ENCODE assay signal across 9 cellular contexts in genomic region chr17:15233022-15233805, GRCh38. TPM values are rescaled to one million over a fixed set of nuclear protein-coding genes. Genes with fewer than 3 reads are reported as not detected.
DNase-seq lines count a peak whose midpoint lies in the region; ATAC-seq, FAIRE-seq and TF ChIP-seq lines count a peak whose summit lies in the region.
"Had no signal": no experiment of that assay in that cellular context is flagged by ENCODE, and none has a peak within 500 bp of the region (broad histone marks: within the 10 kb centered on the region; RNA-seq: fewer than 3 reads in every experiment).

No MANE protein-coding gene starts in this region.

- WGBS in K562 (ENCODE audit: insufficient coverage, low coverage, missing lambda C conversion rate), result 46% methylated on average over 4 of the region's 4 CpGs
- 69 to 80% (median 75%) methylated on average over 4 of the region's 4 CpGs for WGBS in ovary, 3 donors

- no peaks in the 10 kb centered on the region for H3K27me3 ChIP-seq in K562 (ENCODE audit: control insufficient read depth in 2 of 2, insufficient read depth in 2 of 2, low read length in 2 of 2)
- no peaks in the 10 kb centered on the region for H3K27me3 ChIP-seq in lower lobe of right lung (ENCODE audit: low read depth)
- no peaks in the 10 kb centered on the region for H3K27me3 ChIP-seq in ovary
- H3K27me3 ChIP-seq in CD8-positive, alpha-beta T cell (ENCODE audit: insufficient read depth, low read length), result no peaks in the 10 kb centered on the region

- POLR2A ChIA-PET in K562 (lab: Yijun Ruan, JAX), result no interaction called here
- POLR2A ChIA-PET in CD8-positive, alpha-beta T cell (lab: Charles Lee), result no interaction called here

- H3K27me3 Mint-ChIP-seq in CD8-positive, alpha-beta T cell (ENCODE audit: low read depth), result peaks cover 2% of the 10 kb centered on the region

- H3K27ac ChIP-seq in C4-2B (no peak overlapping the region), K562 (ENCODE audit: extremely low read depth, low read depth, low read length) (no peak overlapping the region), lower lobe of right lung (no peak overlapping the region), ovary (no peak overlapping the region)
- H3K27ac ChIP-seq in CD8-positive, alpha-beta T cell (ENCODE audit: low read depth, low read length), result no peak overlapping the region

- peak; percentile 36 for TF ChIP-seq CTCF in C4-2B (conservative IDR thresholded peaks at IDR 0.05)
- peak; percentile 53 to 59 (median 58); a peak in 5 of 6 replicates for TF ChIP-seq CTCF in K562 (IDR thresholded peaks at IDR 0.05 in 2 of 3, conservative IDR thresholded peaks at IDR 0.05 in 1 of 3; ENCODE audit: insufficient read depth in 2 of 3, low read depth in 1 of 3, low read length in 3 of 3)
- TF ChIP-seq CTCF in lower lobe of right lung (IDR thresholded peaks at IDR 0.05), result no peak
- TF ChIP-seq CTCF in D721Med (IDR thresholded peaks at IDR 0.05; ENCODE audit: insufficient read depth, missing control alignments), result no peak
- TF ChIP-seq CTCF in ovary (IDR thresholded peaks at IDR 0.05), result no peak
- no peak for TF ChIP-seq CTCF in CD8-positive, alpha-beta T cell (IDR thresholded peaks at IDR 0.05)

- TF ChIP-seq EP300 in K562 (IDR thresholded peaks at IDR 0.05; ENCODE audit: low read length) (no peak), ovary (IDR thresholded peaks at IDR 0.05) (no peak)

- H3K9ac ChIP-seq in K562 (ENCODE audit: insufficient read depth in 1 of 2, low read depth in 2 of 2, low read length in 2 of 2), result no peak overlapping the region

- peaks cover 4 to 56% of the 10 kb centered on the region in 2 experiments; a peak in 4 of 5 replicates for H3K4me1 ChIP-seq in K562 (replicated peaks in 1 of 2; ENCODE audit: control insufficient read depth in 2 of 2, insufficient read depth in 2 of 2, low read length in 2 of 2)
- peaks cover 50% of the 10 kb centered on the region for H3K4me1 ChIP-seq in lower lobe of right lung
- H3K4me1 ChIP-seq in ovary (ENCODE audit: insufficient read depth), result peaks cover 5% of the 10 kb centered on the region
- peaks cover 6% of the 10 kb centered on the region for H3K4me1 ChIP-seq in CD8-positive, alpha-beta T cell (ENCODE audit: insufficient read depth, low read length)

- CTCF ChIA-PET in K562 (lab: Yijun Ruan, JAX; ENCODE audit: low intra/inter-chr PET ratio), result no interaction called here
- CTCF ChIA-PET in CD8-positive, alpha-beta T cell (lab: Charles Lee), result no interaction called here

- no TSS peak for BruUV-seq in K562 (replicated peaks; lab: Mats Ljungman, UMichigan)

- no peak overlapping the region for H3K4me2 ChIP-seq in K562 (ENCODE audit: insufficient read depth, low read length)

- H3K9me3 ChIP-seq in K562 (replicated peaks; ENCODE audit: control insufficient read depth, insufficient read depth, low read depth, low read length) (no peaks in the 10 kb centered on the region), lower lobe of right lung (no peaks in the 10 kb centered on the region), ovary (no peaks in the 10 kb centered on the region)
- H3K9me3 ChIP-seq in CD8-positive, alpha-beta T cell (ENCODE audit: low read length), result no peaks in the 10 kb centered on the region

- H4K20me1 ChIP-seq in K562 (replicated peaks; ENCODE audit: control insufficient read depth, insufficient read depth, low read length), result no peaks in the 10 kb centered on the region

- peak; percentile 57 to 68 for TF ChIP-seq RAD21 in K562 (CRISPR knock-in tag; conservative IDR thresholded peaks at IDR 0.05 in 1 of 2, IDR thresholded peaks at IDR 0.05 in 1 of 2)

- peak; percentile 82 for ATAC-seq in K562
- peak; percentile 41 to 42 for ATAC-seq in lower lobe of right lung
- ATAC-seq in CD8-positive, alpha-beta T cell, result no peak

- peaks cover 7% of the 10 kb centered on the region for H3K4me1 Mint-ChIP-seq in CD8-positive, alpha-beta T cell (ENCODE audit: low read depth)

- H3K9me3 Mint-ChIP-seq in CD8-positive, alpha-beta T cell, result no peaks in the 10 kb centered on the region
- H3K9me3 Mint-ChIP-seq: neural crest cell had no signal

- H2AFZ ChIP-seq in K562 (ENCODE audit: low read depth, low read length), result no peak overlapping the region

- H3K4me3 ChIP-seq in Jurkat, Clone E6-1 (ENCODE audit: low read length), result no peak overlapping the region
- no peak overlapping the region for H3K4me3 ChIP-seq in K562
- H3K4me3 ChIP-seq in lower lobe of right lung, result no peak overlapping the region
- no peak overlapping the region for H3K4me3 ChIP-seq in ovary
- no peak overlapping the region for H3K4me3 ChIP-seq in CD8-positive, alpha-beta T cell (ENCODE audit: low read depth, low read length)

- no peak overlapping the region for H3K4me3 Mint-ChIP-seq in CD8-positive, alpha-beta T cell
- H3K4me3 Mint-ChIP-seq: neural crest cell had no signal

- H3K9me1 ChIP-seq in K562 (ENCODE audit: control insufficient read depth, insufficient read depth, low read length), result no peaks in the 10 kb centered on the region

- in situ Hi-C loops in K562 (cut with MboI), result no loop called here

- H3K36me3 ChIP-seq in K562 (ENCODE audit: control insufficient read depth, insufficient read depth, low read length) (peaks cover 11% of the 10 kb centered on the region; the same call in 2 of the 3 replicates), lower lobe of right lung (peaks cover 90% of the 10 kb centered on the region), ovary (no peaks in the 10 kb centered on the region)
- H3K36me3 ChIP-seq in CD8-positive, alpha-beta T cell (ENCODE audit: insufficient read depth, low read length), result no peaks in the 10 kb centered on the region

- no peak for TF ChIP-seq POLR2A in K562 (conservative IDR thresholded peaks at IDR 0.05)
- no peak for TF ChIP-seq POLR2A in ovary (IDR thresholded peaks at IDR 0.05)

- peak; percentile 44 for DNase-seq in Jurkat, Clone E6-1 (ENCODE audit: low read depth, low spot score)
- DNase-seq in K562 (ENCODE audit: extremely low read depth in 1 of 4, low spot score in 3 of 4), result peak; percentile 32 to 60 (median 44)
- no peak for DNase-seq in lower lobe of right lung
- no peak for DNase-seq in D721Med (ENCODE audit: insufficient read length, low spot score)
- no peak for DNase-seq in ovary
- DNase-seq in DMS79 treated with DMSO at 0.1 percent for 48 hours (lab: John Stamatoyannopoulos, UW), result no peak
- DNase-seq in CD8-positive, alpha-beta T cell, result no peak

- FAIRE-seq in K562 (lab: Jason Lieb, UNC) (peak; percentile 69), D721Med (lab: Jason Lieb, UNC) (no peak)

- H3K27ac Mint-ChIP-seq in CD8-positive, alpha-beta T cell, result no peak overlapping the region

- H3K36me3 Mint-ChIP-seq in CD8-positive, alpha-beta T cell, result no peaks in the 10 kb centered on the region

- peaks cover 2% of the 10 kb centered on the region; the same call in 1 of the 3 replicates for H3K79me2 ChIP-seq in K562 (ENCODE audit: control insufficient read depth, insufficient read depth, low read length)

- intact Hi-C loops in K562 (cut with micrococcal nuclease), result loop anchor here (10.0 kb wide), 1 partner anchor 262 kb away; no protein-coding TSS in a partner anchor
- intact Hi-C loops in lower lobe of right lung (cut with DNase I), result no loop called here
- intact Hi-C loops in ovary (cut with DNase I), result no loop called here
- intact Hi-C loops in CD8-positive, alpha-beta T cell (cut with DNase I, micrococcal nuclease), result no loop called here

TF ChIP-seq in K562, 482 proteins besides CTCF, POLR2A, EP300 and RAD21:
- TF ChIP-seq HMBOX1 (IDR thresholded peaks at IDR 0.05) (no peak), CREM (IDR thresholded peaks at IDR 0.05; ENCODE audit: low read depth) (0 out of 2 replicates have a peak, but pooled peaks have one; percentile 12), ZKSCAN8 (CRISPR knock-in tag; IDR thresholded peaks at IDR 0.05) (peak; percentile 59), JUND (IDR thresholded peaks at IDR 0.05; ENCODE audit: borderline replicate concordance, low read depth, low read length) (0 out of 2 replicates have a peak, but pooled peaks have one; percentile 6), JUND (tag; IDR thresholded peaks at IDR 0.05; ENCODE audit: borderline replicate concordance, low read depth, low read length) (no peak), FOXP1 (CRISPR knock-in tag; IDR thresholded peaks at IDR 0.05) (no peak), C11orf30 (IDR thresholded peaks at IDR 0.05; ENCODE audit: low read depth) (peak; percentile 7; the same call in 1 of the 2 replicates)

RNA-seq across cellular contexts. Expression of gene PMP22, which starts 31.9 kb away (rescaled TPM):
- polyA plus RNA-seq in Jurkat, Clone E6-1 (2012; ENCODE audit: insufficient read depth, insufficient read length), result 14.3 TPM
- 25.4 and 26.0 TPM in 2 replicates for total RNA-seq in K562 (2011; cell fraction: chromatin; rRNA removed; ENCODE audit: low replicate concordance)
- total RNA-seq in K562 (2011; cell fraction: nucleolus; rRNA removed), result 30.4 and 30.5 TPM in 2 replicates
- 33.2 and 46.4 TPM in 2 replicates for total RNA-seq in K562 (2011; cell fraction: nucleoplasm; rRNA removed)
- total RNA-seq in K562 (2014; rRNA removed) (12.6 and 17.9 TPM in 2 replicates), K562 (2014; rRNA removed; fragmentation: Illumina TruSeq; extraction: Trizol) (22.5 and 25.2 TPM in 2 replicates), K562 (2015; rRNA removed; fragmentation: Illumina TruSeq; extraction: Trizol) (28.7 and 29.1 TPM in 2 replicates), K562 (2021) (25.8 and 26.1 TPM in 2 replicates), lower lobe of right lung (125 TPM), ovary (100 to 1,000 TPM in 4 of 7 donors, 10 to 100 TPM in 3; 48.3 to 124 (median 108) TPM)
- polyA plus RNA-seq in K562 (2011; rRNA removed) (24.8 and 29.8 TPM in 2 replicates), K562 (2014; fragmentation: Illumina TruSeq; extraction: Trizol) (38.4 and 45.2 TPM in 2 replicates), K562 (2014; fragmentation: Nextera tagmentation; extraction: Ambion mirVana) (10 to 100 TPM; 54.4 to 62.3 TPM), K562 (2014; rRNA removed) (22.6 and 27.4 TPM in 2 replicates), ovary (100 to 1,000 TPM; 130 to 251 TPM)
- 33.2 and 43.8 TPM in 2 replicates for polyA plus RNA-seq in K562 (2011; cell fraction: cytosol; rRNA removed)
- 11.7 and 16.0 TPM in 2 replicates for polyA plus RNA-seq in K562 (2011; cell fraction: nucleus; rRNA removed)
- 35.9 and 60.1 TPM in 2 replicates for polyA plus RNA-seq in K562 (2012)
- polyA minus RNA-seq in K562 (2011; rRNA and poly(A)+ RNA removed), result 44.8 and 48.5 TPM in 2 replicates
- polyA minus RNA-seq in K562 (2011; cell fraction: cytosol; rRNA and poly(A)+ RNA removed), result 17.1 and 33.0 TPM in 2 replicates
- 6.5 and 15.4 TPM in 2 replicates for polyA minus RNA-seq in K562 (2011; cell fraction: nucleus; rRNA and poly(A)+ RNA removed)
- total RNA-seq in CD8-positive, alpha-beta T cell, result under 1 TPM in 1 of 2 experiments, not detected in 1; 0.33 TPM

Comparison
In these comparisons a context has a peak if more than half of its experiments do, and no peak if none do; other contexts are left out.
1. CTCF ChIP-seq: peak in C4-2B (single experiment) and K562 (3 of 3); none in lower lobe of right lung (single experiment), D721Med (single experiment), ovary (0 of 3) and CD8-positive, alpha-beta T cell (single experiment).
2. DNase-seq: peak in Jurkat, Clone E6-1 (single experiment) and K562 (4 of 4); none in lower lobe of right lung (single experiment), D721Med (single experiment), ovary (0 of 5), DMS79 treated with DMSO at 0.1 percent for 48 hours (single experiment) and CD8-positive, alpha-beta T cell (0 of 7).
3. RNA of gene PMP22, which starts 31.9 kb away (total RNA-seq): 125 TPM in lower lobe of right lung (single experiment), 48.3 to 124 TPM in ovary and 12.6 to 46.4 TPM in K562; 0.33 TPM in CD8-positive, alpha-beta T cell; every median in the first group is over 10 times any median in the second.